In the genomic region with DNA sequence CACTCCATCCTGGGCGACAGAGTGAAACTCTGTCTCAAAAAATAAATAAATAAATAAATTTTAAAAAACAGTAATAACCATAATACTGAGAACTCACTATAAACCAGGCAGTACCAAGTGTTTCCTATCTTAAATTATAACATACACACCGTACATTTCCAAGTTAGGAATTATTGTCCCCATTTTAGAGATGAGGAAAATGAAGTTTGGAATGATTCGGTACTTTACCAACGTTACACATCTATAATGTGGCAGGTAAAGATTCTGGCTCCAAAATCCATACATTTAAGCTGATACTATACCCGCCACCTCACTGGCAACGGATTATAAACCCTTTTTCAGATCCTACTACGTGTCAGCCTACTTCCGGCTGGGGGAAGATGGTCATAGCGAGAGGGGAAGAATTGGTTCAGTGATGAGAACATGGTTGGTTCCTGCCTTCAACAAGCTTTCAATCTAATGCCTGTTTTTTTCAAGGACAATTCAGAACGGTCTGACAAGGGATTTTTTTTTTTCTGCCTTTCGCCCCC, we compare ENCODE assay signal across 10 cellular contexts.
A peak's percentile ranks its signal among the peaks of the same experiment; 100 is the strongest.
DNase-seq lines count a peak whose midpoint lies in the region; ATAC-seq and TF ChIP-seq lines count a peak whose summit lies in the region.
"Had no signal": no experiment of that assay in that cellular context is flagged by ENCODE, and none has a peak within 500 bp of the region (broad histone marks: within the 10 kb centered on the region; RNA-seq: fewer than 3 reads in every experiment).

No MANE protein-coding gene starts in this region.

- H2AFZ ChIP-seq in IMR-90 (replicated peaks; ENCODE audit: low read length, poor library complexity): peak overlapping the region; percentile 44

- H2AK5ac ChIP-seq in IMR-90 (ENCODE audit: low read depth, low read length) (peak overlapping the region; percentile 87), mesendoderm (ENCODE audit: low read length) (no peak overlapping the region)

- H2AK9ac ChIP-seq in IMR-90 (replicated peaks; ENCODE audit: low read depth, low read length, poor library complexity): peak overlapping the region; percentile 80

- H3K9ac ChIP-seq in IMR-90 (ENCODE audit: low read depth, low read length): no peak overlapping the region
- no peak overlapping the region for H3K9ac ChIP-seq in mesendoderm (ENCODE audit: low read length)
- no peak overlapping the region for H3K9ac ChIP-seq in subcutaneous abdominal adipose tissue (ENCODE audit: low read length in 5 of 5)

- H3K27ac ChIP-seq in IMR-90 (ENCODE audit: insufficient read depth, low read length): peak overlapping the region; percentile 71
- peak overlapping the region; percentile 84 for H3K27ac ChIP-seq in mesendoderm (ENCODE audit: low read depth, low read length)
- peak overlapping the region; percentile 80 for H3K27ac ChIP-seq in subcutaneous abdominal adipose tissue (ENCODE audit: low read depth, low read length)

- H3K4ac ChIP-seq in IMR-90 (ENCODE audit: low read depth, low read length) (peak overlapping the region; percentile 85), mesendoderm (ENCODE audit: low read depth, low read length) (peak overlapping the region; percentile 95)

- TF ChIP-seq POLR2A in IMR-90 (IDR thresholded peaks at IDR 0.05; ENCODE audit: low read depth, low read length): no peak

- H4K8ac ChIP-seq in IMR-90 (ENCODE audit: low read depth in 2 of 2, low read length in 2 of 2): peak overlapping the region; percentile 70 to 92; a peak in 3 of 4 replicates
- no peak overlapping the region for H4K8ac ChIP-seq in mesendoderm (ENCODE audit: low read depth, low read length)

- no peak overlapping the region for H3K56ac ChIP-seq in IMR-90 (ENCODE audit: extremely low read depth, insufficient read depth, low read length)
- peak overlapping the region; percentile 46 for H3K56ac ChIP-seq in mesendoderm (ENCODE audit: low read length)

- no peaks in the 10 kb centered on the region for H4K20me1 ChIP-seq in IMR-90 (ENCODE audit: insufficient read depth, low read length)

- H3K18ac ChIP-seq in IMR-90 (ENCODE audit: low read depth, low read length) (no peak overlapping the region; the same call in 1 of the 2 replicates), mesendoderm (ENCODE audit: low read length) (peak overlapping the region; percentile 69)

- dilution Hi-C loops in IMR-90 (cut with HindIII; ENCODE audit: low sequenced_read_pairs, unreplicated experiment): no loop called here

- in situ Hi-C loops in IMR-90 (cut with MboI; ENCODE audit: low sequenced_read_pairs): loop anchor here (5.0 to 10.0 kb wide), 2 partner anchors 105 to 513 kb away; a partner anchor contains a TSS

- H3K4me2 ChIP-seq in IMR-90 (ENCODE audit: low read depth, low read length) (no peak overlapping the region), mesendoderm (ENCODE audit: low read length) (no peak overlapping the region)

- no peak overlapping the region for H3K4me3 Mint-ChIP-seq in chondrocyte (ENCODE audit: unreplicated experiment)

- no peak for DNase-seq in IMR-90
- no peak for DNase-seq in chondrocyte (ENCODE audit: low spot score)
- no peak for DNase-seq in mesendoderm
- no peak for DNase-seq in glomerular visceral epithelial cell (ENCODE audit: extremely low spot score)
- DNase-seq in NCI-H2171 (lab: John Stamatoyannopoulos, UW): no peak
- no peak for DNase-seq in DMS 273 (lab: John Stamatoyannopoulos, UW; ENCODE audit: unreplicated experiment)
- DNase-seq: DND-41, T-helper 1 cell had no signal

- no peaks in the 10 kb centered on the region for H3K79me2 ChIP-seq in mesendoderm (ENCODE audit: control insufficient read depth, insufficient read depth, low read length)

- H3K79me1 ChIP-seq in IMR-90 (ENCODE audit: low read depth in 1 of 2, low read length in 2 of 2): no peaks in the 10 kb centered on the region
- no peaks in the 10 kb centered on the region for H3K79me1 ChIP-seq in mesendoderm (ENCODE audit: low read length)

- peak overlapping the region; percentile 92 for H3K27ac Mint-ChIP-seq in chondrocyte (ENCODE audit: unreplicated experiment)

- WGBS in IMR-90 (ENCODE audit: extremely low coverage in 2 of 2, insufficient read length in 1 of 2), 2 experiments: no CpG with 5 or more reads among the region's 11 CpGs
- no CpG with 5 or more reads among the region's 11 CpGs for WGBS in mesendoderm (ENCODE audit: extremely low coverage, insufficient coverage, low lambda C conversion rate)

- H3K36me3 Mint-ChIP-seq in chondrocyte (ENCODE audit: low read depth): peaks cover 2% of the 10 kb centered on the region

- POLR2A ChIA-PET in IMR-90 (lab: Charles Lee; ENCODE audit: unreplicated experiment): no interaction called here

- H3K27me3 ChIP-seq in IMR-90 (ENCODE audit: control insufficient read depth, insufficient read depth, low read length): no peaks in the 10 kb centered on the region
- H3K27me3 ChIP-seq in mesendoderm (ENCODE audit: insufficient read depth, low read length, poor library complexity): no peaks in the 10 kb centered on the region
- no peaks in the 10 kb centered on the region for H3K27me3 ChIP-seq in subcutaneous abdominal adipose tissue (ENCODE audit: control insufficient read depth in 5 of 5, insufficient read depth in 4 of 5, low read length in 5 of 5)

- peak overlapping the region; percentile 93 for H2BK5ac ChIP-seq in IMR-90 (ENCODE audit: low read depth, low read length, poor library complexity, severe bottlenecking)
- H2BK5ac ChIP-seq in mesendoderm (ENCODE audit: low read length): peak overlapping the region; percentile 52

- peaks cover 5% of the 10 kb centered on the region; the same call in 1 of the 2 replicates for H3K9me1 ChIP-seq in IMR-90 (ENCODE audit: insufficient read depth, low read length)

- H3K23ac ChIP-seq in IMR-90 (ENCODE audit: low read depth, low read length) (no peak overlapping the region), mesendoderm (ENCODE audit: low read length) (no peak overlapping the region)

- peak overlapping the region; percentile 90 for H4K91ac ChIP-seq in IMR-90 (ENCODE audit: insufficient read depth, low read depth, low read length)

- ATAC-seq in IMR-90 (ENCODE audit: low read depth) (no peak), HG03469 (IDR thresholded peaks at IDR 0.05; ENCODE audit: unreplicated experiment) (no peak)

- TF ChIP-seq CTCF in IMR-90 (conservative IDR thresholded peaks at IDR 0.05; ENCODE audit: low read depth, low read length) (no peak), chondrocyte (IDR thresholded peaks at IDR 0.05) (no peak)

- CTCF ChIA-PET in IMR-90 (lab: Yijun Ruan, JAX): no interaction called here

- H4K5ac ChIP-seq in IMR-90 (ENCODE audit: low read depth, low read length) (peak overlapping the region; percentile 63; the same call in 1 of the 2 replicates), mesendoderm (ENCODE audit: low read length) (peak overlapping the region; percentile 21)

- H3K4me1 ChIP-seq in IMR-90 (ENCODE audit: control insufficient read depth, insufficient read depth, low read length) (peaks cover 18% of the 10 kb centered on the region), mesendoderm (ENCODE audit: control insufficient read depth, low read depth, low read length) (peaks cover 15% of the 10 kb centered on the region), subcutaneous abdominal adipose tissue (ENCODE audit: control insufficient read depth in 5 of 5, insufficient read depth in 5 of 5, low read length in 5 of 5) (peaks cover 8 to 49% (median 44%) of the 10 kb centered on the region in 5 donors)

- H2BK15ac ChIP-seq in IMR-90 (ENCODE audit: low read depth, low read length) (peak overlapping the region; percentile 64; the same call in 2 of the 3 replicates), mesendoderm (replicated peaks; ENCODE audit: low read depth) (no peak overlapping the region)

- H3K9me3 ChIP-seq in IMR-90 (ENCODE audit: control insufficient read depth, insufficient read depth, low read length) (peaks cover 5% of the 10 kb centered on the region; the same call in 1 of the 2 replicates), subcutaneous abdominal adipose tissue (ENCODE audit: control insufficient read depth in 5 of 5, low read length in 5 of 5) (peaks cover 4 to 10% (median 7%) of the 10 kb centered on the region in 5 donors)

- H2BK120ac ChIP-seq in IMR-90 (ENCODE audit: low read depth, low read length) (peak overlapping the region; percentile 96), mesendoderm (ENCODE audit: low read depth, low read length) (peak overlapping the region; percentile 89)

- H3K36me3 ChIP-seq in IMR-90 (ENCODE audit: control insufficient read depth, insufficient read depth, low read length): no peaks in the 10 kb centered on the region
- no peaks in the 10 kb centered on the region for H3K36me3 ChIP-seq in mesendoderm (ENCODE audit: control insufficient read depth, insufficient read depth, low read length)
- no peaks in the 10 kb centered on the region for H3K36me3 ChIP-seq in subcutaneous abdominal adipose tissue (ENCODE audit: control insufficient read depth in 5 of 5, insufficient read depth in 5 of 5, low read length in 5 of 5)

- no TSS peak for BruUV-seq in IMR-90 (replicated peaks; lab: Mats Ljungman, UMichigan)

- no peaks in the 10 kb centered on the region for H3K27me3 Mint-ChIP-seq in chondrocyte (ENCODE audit: low read depth)

- H3K4me1 Mint-ChIP-seq in chondrocyte (ENCODE audit: low read depth): peaks cover 69% of the 10 kb centered on the region

- H3K14ac ChIP-seq in IMR-90 (replicated peaks; ENCODE audit: low read depth, low read length): no peak overlapping the region

- TF ChIP-seq RAD21 in IMR-90 (IDR thresholded peaks at IDR 0.05; ENCODE audit: low read length): no peak

- intact Hi-C loops in IMR-90 (cut with micrococcal nuclease): loop anchor here (1.0 kb wide), 1 partner anchor 106 kb away; a partner anchor contains a TSS

- H2BK20ac ChIP-seq in IMR-90 (ENCODE audit: low read depth, low read length): peak overlapping the region; percentile 69; the same call in 1 of the 2 replicates

- H3K4me3 ChIP-seq in IMR-90 (ENCODE audit: insufficient read depth, low read depth, low read length) (no peak overlapping the region), mesendoderm (ENCODE audit: low read length) (no peak overlapping the region), subcutaneous abdominal adipose tissue (ENCODE audit: low read depth in 1 of 5, low read length in 5 of 5) (peak overlapping the region in 2 of 5 donors; percentile 43 to 46)

- H3K9me3 Mint-ChIP-seq in chondrocyte (ENCODE audit: low read depth): peaks cover 28% of the 10 kb centered on the region

TF ChIP-seq in IMR-90, 13 proteins besides CTCF, POLR2A, EP300 and RAD21 (continues in another document):
- TF ChIP-seq SMC3 (IDR thresholded peaks at IDR 0.05; ENCODE audit: low read depth, low read length) (no peak), CEBPB (IDR thresholded peaks at IDR 0.05; ENCODE audit: low read depth, low read length) (no peak), FOS (IDR thresholded peaks at IDR 0.05; ENCODE audit: low read depth, low read length) (no peak)
